Comparison of ENCODE assay signal across 8 cellular contexts in genomic region chr11:406796-407650, GRCh38. TPM values are rescaled to one million over a fixed set of nuclear protein-coding genes. Genes with fewer than 3 reads are reported as not detected.
DNase-seq lines count a peak whose midpoint lies in the region; ATAC-seq, FAIRE-seq and TF ChIP-seq lines count a peak whose summit lies in the region.

No MANE protein-coding gene starts in this region.

- H3K27ac Mint-ChIP-seq in osteocyte (ENCODE audit: unreplicated experiment) = no peak overlapping the region

- no peaks in the 10 kb centered on the region for H3K27me3 ChIP-seq in thyroid gland

- no peaks in the 10 kb centered on the region for H3K9me3 ChIP-seq in thyroid gland

- FAIRE-seq in frontal cortex (lab: Jason Lieb, UNC) = no peak

- intact Hi-C loops in thyroid gland (cut with DNase I) = no loop called here

- H3K27ac ChIP-seq in thyroid gland = peak overlapping the region in 1 of 3 donors; percentile 49

- peak overlapping the region in 1 of 3 donors; percentile 32 for H3K4me3 ChIP-seq in thyroid gland (replicated peaks in 1 of 3)

- H3K4me3 Mint-ChIP-seq in osteocyte (ENCODE audit: unreplicated experiment) = peak overlapping the region; percentile 63

- peaks cover 19% of the 10 kb centered on the region for H3K4me1 Mint-ChIP-seq in osteocyte (ENCODE audit: unreplicated experiment)

- no peak for TF ChIP-seq POLR2A in thyroid gland (IDR thresholded peaks at IDR 0.05)

- peaks cover 0 to 5% of the 10 kb centered on the region in 2 donors for H3K4me1 ChIP-seq in thyroid gland

- 21 to 72% methylated on average over 10 to 16 of the region's 91 CpGs for WGBS in thyroid gland, 2 donors

- ATAC-seq in HG03139 (IDR thresholded peaks at IDR 0.05; ENCODE audit: unreplicated experiment) = peak; percentile 66

- no peaks in the 10 kb centered on the region for H3K36me3 Mint-ChIP-seq in osteocyte (ENCODE audit: unreplicated experiment)

- TF ChIP-seq CTCF in osteocyte (IDR thresholded peaks at IDR 0.05) (no peak), thyroid gland (IDR thresholded peaks at IDR 0.05) (peak in 1 of 6 experiments; percentile 5)

- DNase-seq in DMS53 (lab: John Stamatoyannopoulos, UW) = peak; percentile 73
- no peak for DNase-seq in DMS53 treated with DMSO at 0.1 percent for 48 hours (lab: John Stamatoyannopoulos, UW; ENCODE audit: unreplicated experiment)
- peak; percentile 93 for DNase-seq in RKO (ENCODE audit: low spot score)
- peak; percentile 84 for DNase-seq in activated T-helper 9 cell treated with anti-CD3 and anti-CD28 coated beads, Interleukin-2, amount 50 U/mL, for 16 hours (ENCODE audit: low read depth)
- peak; percentile 89 to 95 for DNase-seq in frontal cortex (ENCODE audit: low spot score in 2 of 2)
- no peak for DNase-seq in osteocyte (ENCODE audit: extremely low spot score, unreplicated experiment)
- peak; percentile 53 to 59 for DNase-seq in thyroid gland

- peaks cover 0 to 9% of the 10 kb centered on the region in 2 donors for H3K36me3 ChIP-seq in thyroid gland

- no peaks in the 10 kb centered on the region for H3K27me3 Mint-ChIP-seq in osteocyte (ENCODE audit: unreplicated experiment)

- H3K9me3 Mint-ChIP-seq in osteocyte (ENCODE audit: unreplicated experiment) = no peaks in the 10 kb centered on the region

RNA-seq across cellular contexts. Expression of gene SIGIRR, which starts 7.8 kb away (rescaled TPM):
- 7.3 TPM for total RNA-seq in frontal cortex
- 27.0 and 28.0 TPM in 2 replicates for total RNA-seq in osteocyte
- total RNA-seq in thyroid gland = 10 to 100 TPM; 46.0 to 69.6 (median 47.8) TPM

RNA-seq across cellular contexts. Expression of gene PKP3, which starts 13.0 kb away (rescaled TPM):
- total RNA-seq in frontal cortex (not detected), osteocyte (0.40 and 0.50 TPM in 2 replicates), thyroid gland (10 to 100 TPM; 30.4 to 58.4 (median 46.9) TPM)

RNA-seq across cellular contexts. Expression of gene ANO9, which starts 34.8 kb away (rescaled TPM):
- total RNA-seq in frontal cortex (not detected), osteocyte (not detected in 2 replicates), thyroid gland (1 to 10 TPM; 3.7 to 6.4 (median 4.7) TPM)

RNA-seq across cellular contexts. Expression of gene B4GALNT4, which starts 37.7 kb away (rescaled TPM):
- total RNA-seq in frontal cortex (88.9 TPM), osteocyte (61.0 and 63.3 TPM in 2 replicates), thyroid gland (1 to 10 TPM in 1 of 4 donors, under 1 TPM in 1, not detected in 2; 0.98 to 1.2 TPM)

RNA-seq across cellular contexts. Expression of gene PTDSS2, which starts 43.1 kb away (rescaled TPM):
- 21.6 TPM for total RNA-seq in frontal cortex
- total RNA-seq in osteocyte = 55.3 and 56.1 TPM in 2 replicates
- 10 to 100 TPM; 40.8 to 69.9 (median 41.7) TPM for total RNA-seq in thyroid gland

Comparison
In these comparisons a context has a peak if more than half of its experiments do, and no peak if none do; other contexts are left out.
1. DNase-seq: peak in DMS53 (single experiment), RKO (single experiment), activated T-helper 9 cell treated with anti-CD3 and anti-CD28 coated beads, Interleukin-2, amount 50 U/mL, for 16 hours (single experiment), frontal cortex (2 of 2) and thyroid gland (2 of 2); none in DMS53 treated with DMSO at 0.1 percent for 48 hours (single experiment) and osteocyte (single experiment).
2. RNA of gene PKP3, which starts 13.0 kb away (total RNA-seq): 30.4 to 58.4 TPM in thyroid gland; 0.40 to 0.50 TPM in osteocyte and not detected in frontal cortex (single experiment); every median in the first group is over 10 times any median in the second.